1 cellular context compared by ENCODE assay signal in genomic region chr3:40292637-40293036, GRCh38.
TF ChIP-seq lines count a peak whose summit lies in the region.

No MANE protein-coding gene starts in this region.

TF ChIP-seq in H1, 55 proteins besides CTCF, POLR2A, EP300 and RAD21 (continued from another document):
- TF ChIP-seq BCL11A (IDR thresholded peaks at IDR 0.05; ENCODE audit: low read depth in 2 of 2, low read length in 2 of 2): peak in 1 of 2 experiments; percentile 23
- TF ChIP-seq POU5F1 (IDR thresholded peaks at IDR 0.05; ENCODE audit: low read depth, low read length): peak; percentile 92
- TF ChIP-seq RNF2 (IDR thresholded peaks at IDR 0.05; ENCODE audit: borderline replicate concordance, low read depth, low read length, missing control alignments, poor library complexity, severe bottlenecking): no peak
- TF ChIP-seq CREB1 (IDR thresholded peaks at IDR 0.05): peak; percentile 87
- TF ChIP-seq JUND (IDR thresholded peaks at IDR 0.05; ENCODE audit: low read length): 0 out of 2 replicates have a peak, but pooled peaks have one; percentile 19
- peak; percentile 50 for TF ChIP-seq NANOG (IDR thresholded peaks at IDR 0.05; ENCODE audit: insufficient read depth, low read depth, low read length, poor library complexity, severe bottlenecking)
- no peak for TF ChIP-seq ATF3 (IDR thresholded peaks at IDR 0.05; ENCODE audit: insufficient read depth, low read depth, low read length)
- TF ChIP-seq CBX5 (IDR thresholded peaks at IDR 0.05; ENCODE audit: low read depth, low read length): no peak
- peak; percentile 83 for TF ChIP-seq ATF2 (IDR thresholded peaks at IDR 0.05; ENCODE audit: low read length)
